In genomic region chr13:111422352-111422751, GRCh38 we compare ENCODE assay signal across 10 cellular contexts.
"Had no signal": no experiment of that assay in that cellular context is flagged by ENCODE, and none has a peak within 500 bp of the region (broad histone marks: within the 10 kb centered on the region; RNA-seq: fewer than 3 reads in every experiment).

No MANE protein-coding gene starts in this region.

- ATAC-seq: activated naive CD4-positive, alpha-beta T cell treated with anti-CD3 and anti-CD28 coated beads, Interleukin-2, amount 50 U/mL, for 72 hours; esophagus mucosa; lower lobe of right lung; upper lobe of right lung had no signal

- DNase-seq: activated CD4-positive, alpha-beta T cell treated with anti-CD3 and anti-CD28 coated beads, Interleukin-2, amount 50 U/mL, for 1 hour; activated CD4-positive, CD25-positive, alpha-beta regulatory T cell; immature natural killer cell; lower lobe of right lung; naive B cell; retina; stimulated activated CD4-positive, alpha-beta T cell treated with anti-CD3 and anti-CD28 coated beads, Interleukin-4, amount 100 ng/mL, for 24 hours; upper lobe of right lung had no signal
